40 cellular contexts compared by ENCODE assay signal in the genomic region with DNA sequence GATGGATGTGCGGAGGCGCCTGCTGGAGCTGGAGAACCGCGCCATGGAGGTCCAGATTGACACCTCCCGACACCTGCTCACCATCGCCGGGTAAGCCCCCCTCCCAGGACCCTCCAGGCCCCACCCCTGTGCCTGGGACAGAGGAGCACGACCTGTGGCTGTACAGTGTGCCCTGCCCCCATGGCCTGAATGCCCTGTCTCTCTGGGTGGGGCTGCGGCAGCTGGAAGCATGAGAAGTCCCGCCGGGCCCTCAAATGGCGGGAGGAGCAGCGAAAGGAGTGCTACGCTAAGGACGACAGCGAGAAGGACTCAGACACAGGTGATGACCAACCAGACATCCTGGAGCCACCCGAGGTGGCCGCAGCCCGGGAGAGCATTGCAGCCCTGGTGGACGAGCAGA. TPM values are rescaled to one million over a fixed set of nuclear protein-coding genes. Genes with fewer than 3 reads are reported as not detected.
"Had no signal": no experiment of that assay in that cellular context is flagged by ENCODE, and none has a peak within 500 bp of the region (broad histone marks: within the 10 kb centered on the region; RNA-seq: fewer than 3 reads in every experiment).

No MANE protein-coding gene starts in this region.

- H3K9me3 Mint-ChIP-seq: activated CD4-positive, alpha-beta memory T cell treated with anti-CD3 and anti-CD28 coated beads for 36 hours; activated CD4-positive, alpha-beta T cell treated with anti-CD3 and anti-CD28 coated beads, Interleukin-2, amount 10 ng/mL, durations not matched to agents 7 days and 5 days; activated CD8-positive, alpha-beta T cell treated with anti-CD3 and anti-CD28 coated beads for 36 hours; activated naive CD4-positive, alpha-beta T cell treated with anti-CD3 and anti-CD28 coated beads for 36 hours; activated naive CD4-positive, alpha-beta T cell treated with anti-CD3 and anti-CD28 coated beads, Interleukin-2, amount 50 U/mL, for 72 hours; activated naive CD8-positive, alpha-beta T cell treated with anti-CD3 and anti-CD28 coated beads for 36 hours; activated T-cell treated with anti-CD3 and anti-CD28 coated beads, Interleukin-2, amount 50 U/mL, for 4 hours; activated T-cell treated with anti-CD3 and anti-CD28 coated beads, Interleukin-2, amount 50 U/mL, for 72 hours; activated T-helper 1 cell treated with anti-CD3 and anti-CD28 coated beads, Interleukin-12 subunit alpha, Interleukin-12 subunit beta, Interleukin-2, Interleukin-4 antibody, amounts not matched to agents 30 ng/mL and 10 ng/mL and 1 ng/mL, durations not matched to agents 14 hours and 24 hours and 36 hours; activated T-helper 17 cell treated with anti-CD3 and anti-CD28 coated beads, Interleukin-2, amount 50 U/mL, for 72 hours; T-helper 1 cell treated with Interleukin-12 subunit alpha and Interleukin-12 subunit beta and Interleukin-4 antibody, amounts not matched to agents 30 μg/mL and 1 μg/mL, for 36 hours; T-helper 2 cell treated with Interferon-gamma antibody and Interleukin-4, amounts not matched to agents 5 μg/mL and 100 μg/mL, for 36 hours; WTC11 had no signal

- H3K27ac Mint-ChIP-seq: activated CD4-positive, alpha-beta memory T cell treated with anti-CD3 and anti-CD28 coated beads for 36 hours; activated CD4-positive, alpha-beta T cell treated with anti-CD3 and anti-CD28 coated beads for 36 hours; activated CD4-positive, alpha-beta T cell treated with anti-CD3 and anti-CD28 coated beads, Interleukin-2, amount 10 ng/mL, durations not matched to agents 7 days and 5 days; activated CD8-positive, alpha-beta T cell treated with anti-CD3 and anti-CD28 coated beads for 36 hours; activated naive CD4-positive, alpha-beta T cell treated with anti-CD3 and anti-CD28 coated beads for 36 hours; activated naive CD4-positive, alpha-beta T cell treated with anti-CD3 and anti-CD28 coated beads, Interleukin-2, amount 50 U/mL, for 72 hours; activated naive CD8-positive, alpha-beta T cell treated with anti-CD3 and anti-CD28 coated beads for 36 hours; activated T-cell treated with anti-CD3 and anti-CD28 coated beads, Interleukin-2, amount 50 U/mL, for 72 hours; activated T-helper 1 cell treated with anti-CD3 and anti-CD28 coated beads, Interleukin-12 subunit alpha, Interleukin-12 subunit beta, Interleukin-2, Interleukin-4 antibody, amounts not matched to agents 30 ng/mL and 10 ng/mL and 1 ng/mL, durations not matched to agents 14 hours and 24 hours and 36 hours; activated T-helper 17 cell treated with anti-CD3 and anti-CD28 coated beads, Interleukin-2, amount 50 U/mL, for 72 hours; T-helper 1 cell treated with Interleukin-12 subunit alpha and Interleukin-12 subunit beta and Interleukin-4 antibody, amounts not matched to agents 30 μg/mL and 1 μg/mL, for 36 hours; T-helper 2 cell treated with Interferon-gamma antibody and Interleukin-4, amounts not matched to agents 5 μg/mL and 100 μg/mL, for 36 hours; WTC11 had no signal

- H3K4me1 ChIP-seq: adrenal gland, body of pancreas, breast epithelium had no signal

- DNase-seq: activated CD4-positive, alpha-beta memory T cell treated with anti-CD3 and anti-CD28 coated beads for 36 hours; activated CD4-positive, alpha-beta T cell treated with anti-CD3 and anti-CD28 coated beads for 1 hour; activated CD4-positive, alpha-beta T cell treated with anti-CD3 and anti-CD28 coated beads for 36 hours; activated CD4-positive, alpha-beta T cell treated with anti-CD3 and anti-CD28 coated beads for 48 hours; activated CD4-positive, alpha-beta T cell treated with anti-CD3 and anti-CD28 coated beads, Interleukin-2, amount 10 ng/mL, durations not matched to agents 7 days and 5 days; activated CD4-positive, CD25-positive, alpha-beta regulatory T cell; activated CD8-positive, alpha-beta memory T cell treated with anti-CD3 and anti-CD28 coated beads, Interleukin-2, amount 50 U/mL, for 4 hours; activated CD8-positive, alpha-beta T cell treated with anti-CD3 and anti-CD28 coated beads for 36 hours; activated effector memory CD4-positive, alpha-beta T cell treated with anti-CD3 and anti-CD28 coated beads, Interleukin-2, amount 50 U/mL, for 16 hours; activated gamma-delta T cell treated with Interleukin-2 at 50 U/mL for 16 hours; activated naive CD4-positive, alpha-beta T cell; activated naive CD4-positive, alpha-beta T cell treated with anti-CD3 and anti-CD28 coated beads for 36 hours; activated naive CD4-positive, alpha-beta T cell treated with anti-CD3 and anti-CD28 coated beads, Interleukin-2, amount 50 U/mL, for 16 hours; activated naive CD8-positive, alpha-beta T cell treated with anti-CD3 and anti-CD28 coated beads for 36 hours; activated T-cell treated with anti-CD3 and anti-CD28 coated beads for 4 hours; activated T-cell treated with anti-CD3 and anti-CD28 coated beads, Interleukin-2, amount 50 U/mL, for 1 hour; activated T-cell treated with anti-CD3 and anti-CD28 coated beads, Interleukin-2, amount 50 U/mL, for 4 hours; activated T-cell treated with anti-CD3 and anti-CD28 coated beads, Interleukin-2, amount 50 U/mL, for 72 hours; adrenal gland; amniotic stem cell; aorta; body of pancreas; brain microvascular endothelial cell; central memory CD4-positive, alpha-beta T cell; T-helper 1 cell; T-helper 2 cell; T-helper 9 cell had no signal

- H3K36me3 ChIP-seq: adrenal gland, brain microvascular endothelial cell, breast epithelium had no signal

- H3K4me3 Mint-ChIP-seq: activated CD4-positive, alpha-beta memory T cell treated with anti-CD3 and anti-CD28 coated beads for 36 hours; activated CD4-positive, alpha-beta T cell treated with anti-CD3 and anti-CD28 coated beads for 36 hours; activated CD4-positive, alpha-beta T cell treated with anti-CD3 and anti-CD28 coated beads, Interleukin-2, amount 10 ng/mL, durations not matched to agents 7 days and 5 days; activated CD8-positive, alpha-beta T cell treated with anti-CD3 and anti-CD28 coated beads for 36 hours; activated naive CD4-positive, alpha-beta T cell treated with anti-CD3 and anti-CD28 coated beads for 36 hours; activated naive CD8-positive, alpha-beta T cell treated with anti-CD3 and anti-CD28 coated beads for 36 hours; activated T-cell treated with anti-CD3 and anti-CD28 coated beads, Interleukin-2, amount 50 U/mL, for 4 hours; activated T-cell treated with anti-CD3 and anti-CD28 coated beads, Interleukin-2, amount 50 U/mL, for 72 hours; activated T-helper 1 cell treated with anti-CD3 and anti-CD28 coated beads, Interleukin-12 subunit alpha, Interleukin-12 subunit beta, Interleukin-2, Interleukin-4 antibody, amounts not matched to agents 30 ng/mL and 10 ng/mL and 1 ng/mL, durations not matched to agents 14 hours and 24 hours and 36 hours; activated T-helper 17 cell treated with anti-CD3 and anti-CD28 coated beads, Interleukin-2, amount 50 U/mL, for 72 hours; T-helper 1 cell treated with Interleukin-12 subunit alpha and Interleukin-12 subunit beta and Interleukin-4 antibody, amounts not matched to agents 30 μg/mL and 1 μg/mL, for 36 hours; T-helper 2 cell treated with Interferon-gamma antibody and Interleukin-4, amounts not matched to agents 5 μg/mL and 100 μg/mL, for 36 hours; WTC11 had no signal

- H3K4me1 Mint-ChIP-seq: activated CD4-positive, alpha-beta T cell treated with anti-CD3 and anti-CD28 coated beads for 36 hours; activated CD4-positive, alpha-beta T cell treated with anti-CD3 and anti-CD28 coated beads, Interleukin-2, amount 10 ng/mL, durations not matched to agents 7 days and 5 days had no signal

- H3K9me3 ChIP-seq: adrenal gland, body of pancreas, breast epithelium had no signal

- H3K27me3 ChIP-seq: body of pancreas had no signal

- H3K36me3 Mint-ChIP-seq: activated CD4-positive, alpha-beta memory T cell treated with anti-CD3 and anti-CD28 coated beads for 36 hours; activated naive CD4-positive, alpha-beta T cell treated with anti-CD3 and anti-CD28 coated beads, Interleukin-2, amount 50 U/mL, for 72 hours; activated naive CD8-positive, alpha-beta T cell treated with anti-CD3 and anti-CD28 coated beads for 36 hours; WTC11 had no signal

- ATAC-seq: activated CD4-positive, alpha-beta T cell treated with anti-CD3 and anti-CD28 coated beads for 36 hours; activated CD4-positive, CD25-positive, alpha-beta regulatory T cell treated with anti-CD3 and anti-CD28 coated beads, Interleukin-2, amount 50 U/mL, for 24 hours; activated CD8-positive, alpha-beta T cell treated with anti-CD3 and anti-CD28 coated beads for 36 hours; activated naive CD4-positive, alpha-beta T cell treated with anti-CD3 and anti-CD28 coated beads, Interleukin-2, amount 50 U/mL, for 72 hours; activated T-cell treated with anti-CD3 and anti-CD28 coated beads, Interleukin-2, amount 50 U/mL, for 4 hours; activated T-cell treated with anti-CD3 and anti-CD28 coated beads, Interleukin-2, amount 50 U/mL, for 72 hours; activated T-helper 17 cell treated with anti-CD3 and anti-CD28 coated beads, Interleukin-2, amount 50 U/mL, for 72 hours; body of pancreas; WTC11 had no signal

- H3K27ac ChIP-seq: adrenal gland, body of pancreas, brain microvascular endothelial cell, breast epithelium, VCaP had no signal

- H3K4me3 ChIP-seq: adrenal gland, body of pancreas, breast epithelium had no signal

RNA-seq across cellular contexts. Expression of a gene that starts 11.2 kb away (rescaled TPM):
- total RNA-seq: activated CD4-positive, alpha-beta memory T cell treated with anti-CD3 and anti-CD28 coated beads for 36 hours; activated CD4-positive, alpha-beta T cell treated with anti-CD3 and anti-CD28 coated beads for 36 hours; activated CD4-positive, alpha-beta T cell treated with anti-CD3 and anti-CD28 coated beads, Interleukin-2, amount 10 ng/mL, durations not matched to agents 7 days and 5 days; activated CD8-positive, alpha-beta memory T cell treated with anti-CD3 and anti-CD28 coated beads for 36 hours; activated CD8-positive, alpha-beta T cell treated with anti-CD3 and anti-CD28 coated beads for 36 hours; activated naive CD4-positive, alpha-beta T cell treated with anti-CD3 and anti-CD28 coated beads for 36 hours; activated naive CD4-positive, alpha-beta T cell treated with anti-CD3 and anti-CD28 coated beads, Interleukin-2, amount 50 U/mL, for 72 hours; activated naive CD8-positive, alpha-beta T cell treated with anti-CD3 and anti-CD28 coated beads for 36 hours; activated T-cell treated with anti-CD3 and anti-CD28 coated beads, Interleukin-2, amount 50 U/mL, for 4 hours; activated T-cell treated with anti-CD3 and anti-CD28 coated beads, Interleukin-2, amount 50 U/mL, for 72 hours; activated T-helper 1 cell treated with anti-CD3 and anti-CD28 coated beads, Interleukin-12 subunit alpha, Interleukin-12 subunit beta, Interleukin-2, Interleukin-4 antibody, amounts not matched to agents 30 ng/mL and 10 ng/mL and 1 ng/mL, durations not matched to agents 14 hours and 24 hours and 36 hours; activated T-helper 17 cell treated with anti-CD3 and anti-CD28 coated beads, Interleukin-2, amount 50 U/mL, for 72 hours; aorta; astrocyte; breast epithelium; cardiac septum; chondrocyte had no signal
- polyA plus RNA-seq: aorta had no signal

RNA-seq across cellular contexts. Expression of a gene that starts 16.8 kb away (rescaled TPM):
- total RNA-seq: activated CD4-positive, alpha-beta memory T cell treated with anti-CD3 and anti-CD28 coated beads for 36 hours; activated CD4-positive, alpha-beta T cell treated with anti-CD3 and anti-CD28 coated beads for 36 hours; activated CD4-positive, alpha-beta T cell treated with anti-CD3 and anti-CD28 coated beads, Interleukin-2, amount 10 ng/mL, durations not matched to agents 7 days and 5 days; activated CD8-positive, alpha-beta memory T cell treated with anti-CD3 and anti-CD28 coated beads for 36 hours; activated CD8-positive, alpha-beta T cell treated with anti-CD3 and anti-CD28 coated beads for 36 hours; activated naive CD4-positive, alpha-beta T cell treated with anti-CD3 and anti-CD28 coated beads for 36 hours; activated naive CD4-positive, alpha-beta T cell treated with anti-CD3 and anti-CD28 coated beads, Interleukin-2, amount 50 U/mL, for 72 hours; activated naive CD8-positive, alpha-beta T cell treated with anti-CD3 and anti-CD28 coated beads for 36 hours; activated T-cell treated with anti-CD3 and anti-CD28 coated beads, Interleukin-2, amount 50 U/mL, for 4 hours; activated T-cell treated with anti-CD3 and anti-CD28 coated beads, Interleukin-2, amount 50 U/mL, for 72 hours; activated T-helper 1 cell treated with anti-CD3 and anti-CD28 coated beads, Interleukin-12 subunit alpha, Interleukin-12 subunit beta, Interleukin-2, Interleukin-4 antibody, amounts not matched to agents 30 ng/mL and 10 ng/mL and 1 ng/mL, durations not matched to agents 14 hours and 24 hours and 36 hours; activated T-helper 17 cell treated with anti-CD3 and anti-CD28 coated beads, Interleukin-2, amount 50 U/mL, for 72 hours; adrenal gland; astrocyte; breast epithelium; chondrocyte; WTC11 had no signal
- polyA plus RNA-seq: aorta had no signal

RNA-seq across cellular contexts. Expression of a gene that starts 24.5 kb away (rescaled TPM):
- total RNA-seq: activated naive CD4-positive, alpha-beta T cell treated with anti-CD3 and anti-CD28 coated beads for 36 hours; activated T-cell treated with anti-CD3 and anti-CD28 coated beads, Interleukin-2, amount 50 U/mL, for 4 hours; astrocyte; chondrocyte had no signal
- polyA plus RNA-seq: aorta had no signal
